ENCODE assay signal across 8 cellular contexts in the genomic region with DNA sequence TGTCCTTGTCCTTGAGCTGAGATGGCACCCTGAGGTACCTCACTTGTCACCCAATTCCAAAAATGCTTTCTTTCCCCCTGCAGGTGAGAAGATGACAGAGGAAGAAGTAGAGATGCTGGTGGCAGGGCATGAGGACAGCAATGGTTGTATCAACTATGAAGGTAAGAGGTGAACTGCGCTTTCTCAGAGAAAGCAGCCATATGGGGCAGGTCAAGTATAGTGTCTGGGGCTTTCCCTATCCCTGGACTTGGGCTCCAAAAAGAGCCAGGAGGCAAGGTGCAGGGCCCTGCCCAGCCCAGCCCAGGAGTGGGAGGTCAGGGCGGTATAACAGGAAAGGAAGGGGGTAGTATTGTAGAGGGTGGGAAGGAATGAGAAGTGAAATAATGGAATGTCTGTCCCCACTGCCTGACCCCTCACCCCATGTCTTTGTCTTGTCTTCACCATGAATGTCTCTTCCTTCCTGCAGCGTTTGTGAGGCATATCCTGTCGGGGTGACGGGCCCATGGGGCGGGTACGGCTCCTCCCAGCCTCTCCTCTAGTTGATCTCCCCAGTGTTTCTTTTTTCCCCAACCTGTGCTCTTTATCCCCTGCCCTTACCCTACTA. TPM values are rescaled to one million over a fixed set of nuclear protein-coding genes. Genes with fewer than 3 reads are reported as not detected.
DNase-seq lines count a peak whose midpoint lies in the region; ATAC-seq and TF ChIP-seq lines count a peak whose summit lies in the region.

No MANE protein-coding gene starts in this region.

- ATAC-seq in body of pancreas: no peak
- ATAC-seq in HG02981 (IDR thresholded peaks at IDR 0.05; ENCODE audit: unreplicated experiment): no peak
- no peak for ATAC-seq in HG02571 (IDR thresholded peaks at IDR 0.05; ENCODE audit: unreplicated experiment)

- 50 to 55% methylated on average over 7 of the region's 7 CpGs for WGBS in body of pancreas, 2 donors

- TF ChIP-seq CTCF in body of pancreas (IDR thresholded peaks at IDR 0.05): no peak

- no peaks in the 10 kb centered on the region for H3K9me3 ChIP-seq in body of pancreas
- no peaks in the 10 kb centered on the region for H3K9me3 ChIP-seq in SJCRH30 (replicated peaks)

- intact Hi-C loops in body of pancreas (cut with DNase I): no loop called here

- no peak for TF ChIP-seq POLR2A in body of pancreas (IDR thresholded peaks at IDR 0.05)

- H3K27me3 Mint-ChIP-seq in T-helper 2 cell treated with Interferon-gamma antibody and Interleukin-4, amounts not matched to agents 5 μg/mL and 100 μg/mL, for 36 hours (ENCODE audit: low read depth): no peaks in the 10 kb centered on the region

- H3K27ac Mint-ChIP-seq in T-helper 2 cell treated with Interferon-gamma antibody and Interleukin-4, amounts not matched to agents 5 μg/mL and 100 μg/mL, for 36 hours: peak overlapping the region; percentile 98

- peaks cover 37% of the 10 kb centered on the region for H3K4me1 ChIP-seq in body of pancreas
- H3K4me1 ChIP-seq in SJCRH30: peaks cover 22% of the 10 kb centered on the region

- peak overlapping the region; percentile 94 to 100 (median 98) for H3K27ac ChIP-seq in body of pancreas
- H3K27ac ChIP-seq in SJCRH30: no peak overlapping the region

- H3K9me3 Mint-ChIP-seq in T-helper 2 cell treated with Interferon-gamma antibody and Interleukin-4, amounts not matched to agents 5 μg/mL and 100 μg/mL, for 36 hours: no peaks in the 10 kb centered on the region

- H3K36me3 Mint-ChIP-seq in T-helper 2 cell treated with Interferon-gamma antibody and Interleukin-4, amounts not matched to agents 5 μg/mL and 100 μg/mL, for 36 hours (ENCODE audit: low read depth): peaks cover 75% of the 10 kb centered on the region

- peaks cover 8 to 25% of the 10 kb centered on the region in 2 donors for H3K36me3 ChIP-seq in body of pancreas (replicated peaks in 1 of 2; ENCODE audit: insufficient read depth in 1 of 2, low read depth in 2 of 2)
- H3K36me3 ChIP-seq in SJCRH30: peaks cover 63% of the 10 kb centered on the region

- H3K4me1 Mint-ChIP-seq in T-helper 2 cell treated with Interferon-gamma antibody and Interleukin-4, amounts not matched to agents 5 μg/mL and 100 μg/mL, for 36 hours (ENCODE audit: low read depth): peaks cover 27% of the 10 kb centered on the region

- H3K27me3 ChIP-seq in body of pancreas: no peaks in the 10 kb centered on the region
- H3K27me3 ChIP-seq in SJCRH30: no peaks in the 10 kb centered on the region

- peak overlapping the region; percentile 86; the same call in 1 of the 2 replicates for H3K4me3 ChIP-seq in GM08714 (ENCODE audit: low read length)
- H3K4me3 ChIP-seq in body of pancreas: no peak overlapping the region
- no peak overlapping the region for H3K4me3 ChIP-seq in SJCRH30

- peak overlapping the region; percentile 94 for H3K4me3 Mint-ChIP-seq in T-helper 2 cell treated with Interferon-gamma antibody and Interleukin-4, amounts not matched to agents 5 μg/mL and 100 μg/mL, for 36 hours

- DNase-seq in T-helper 2 cell treated with Interferon-gamma antibody and Interleukin-4, amounts not matched to agents 5 μg/mL and 100 μg/mL, for 36 hours (ENCODE audit: low spot score): peak; percentile 57
- DNase-seq in body of pancreas (no peak), lung microvascular endothelial cell (ENCODE audit: low read depth in 2 of 2) (peak; percentile 73 to 93), SJCRH30 (no peak)
- DNase-seq in stimulated activated CD8-positive, alpha-beta memory T cell treated with anti-CD3 and anti-CD28 coated beads, Interleukin-7, amount 100 ng/mL, for 4 hours (ENCODE audit: low read depth in 2 of 2): peak; percentile 27 to 35

RNA-seq across cellular contexts. Expression of gene MYL6, which starts 2.1 kb away (rescaled TPM):
- total RNA-seq in body of pancreas (1,000 to 10,000 TPM in 1 of 2 donors, 100 to 1,000 TPM in 1; 838 to 1,110 TPM), lung microvascular endothelial cell (2,671 and 3,118 TPM in 2 replicates)
- 564 and 633 TPM in 2 replicates for total RNA-seq in SJCRH30 (2014; rRNA removed; shearing (Covaris generic))

RNA-seq across cellular contexts. Expression of gene MYL6B, which starts 7.9 kb away (rescaled TPM):
- 10 to 100 TPM in 1 of 2 donors, 1 to 10 TPM in 1; 7.5 to 24.1 TPM for total RNA-seq in body of pancreas
- total RNA-seq in lung microvascular endothelial cell: 63.6 and 75.0 TPM in 2 replicates
- 199 and 208 TPM in 2 replicates for total RNA-seq in SJCRH30 (2014; rRNA removed; shearing (Covaris generic))

RNA-seq across cellular contexts. Expression of gene SMARCC2, which starts 29.0 kb away (rescaled TPM):
- 10 to 100 TPM; 46.2 to 50.8 TPM for total RNA-seq in body of pancreas
- 31.4 and 45.8 TPM in 2 replicates for total RNA-seq in lung microvascular endothelial cell
- 57.3 and 60.9 TPM in 2 replicates for total RNA-seq in SJCRH30 (2014; rRNA removed; shearing (Covaris generic))

RNA-seq across cellular contexts. Expression of gene ESYT1, which starts 32.2 kb away (rescaled TPM):
- 100 to 1,000 TPM in 1 of 2 donors, 10 to 100 TPM in 1; 43.3 to 182 TPM for total RNA-seq in body of pancreas
- 270 and 326 TPM in 2 replicates for total RNA-seq in lung microvascular endothelial cell
- 86.7 and 92.9 TPM in 2 replicates for total RNA-seq in SJCRH30 (2014; rRNA removed; shearing (Covaris generic))

RNA-seq across cellular contexts. Expression of gene ZC3H10, which starts 42.2 kb away (rescaled TPM):
- 10 to 100 TPM in 1 of 2 donors, under 1 TPM in 1; 0.99 to 11.2 TPM for total RNA-seq in body of pancreas
- 2.6 and 5.0 TPM in 2 replicates for total RNA-seq in lung microvascular endothelial cell
- total RNA-seq in SJCRH30 (2014; rRNA removed; shearing (Covaris generic)): 5.5 and 5.8 TPM in 2 replicates

Comparison
In these comparisons a context has a peak if more than half of its experiments do, and no peak if none do; other contexts are left out.
1. DNase-seq: peak in T-helper 2 cell treated with Interferon-gamma antibody and Interleukin-4, amounts not matched to agents 5 μg/mL and 100 μg/mL, for 36 hours (single experiment), lung microvascular endothelial cell (2 of 2) and stimulated activated CD8-positive, alpha-beta memory T cell treated with anti-CD3 and anti-CD28 coated beads, Interleukin-7, amount 100 ng/mL, for 4 hours (2 of 2); none in body of pancreas (0 of 4) and SJCRH30 (0 of 2).